Comparison of ENCODE assay signal across 20 cellular contexts in genomic region chr14:87864356-87865230, GRCh38.
A peak's percentile ranks its signal among the peaks of the same experiment; 100 is the strongest.
DNase-seq lines count a peak whose midpoint lies in the region; TF ChIP-seq lines count a peak whose summit lies in the region.
"Had no signal": no experiment of that assay in that cellular context is flagged by ENCODE, and none has a peak within 500 bp of the region (broad histone marks: within the 10 kb centered on the region; RNA-seq: fewer than 3 reads in every experiment).

No MANE protein-coding gene starts in this region.

- no peaks in the 10 kb centered on the region for H3K36me3 ChIP-seq in mesendoderm (ENCODE audit: control insufficient read depth, insufficient read depth, low read length)
- H3K36me3 ChIP-seq in colonic mucosa, result no peaks in the 10 kb centered on the region
- H3K36me3 ChIP-seq in effector memory CD4-positive, alpha-beta T cell (ENCODE audit: control insufficient read depth, insufficient read depth, low read length), result no peaks in the 10 kb centered on the region

- no peak overlapping the region for H3K4me3 Mint-ChIP-seq in endothelial cell (ENCODE audit: unreplicated experiment)
- H3K4me3 Mint-ChIP-seq in activated T-helper 2 cell treated with anti-CD3 and anti-CD28 coated beads, Interferon-gamma antibody, Interleukin-2, Interleukin-4, amounts not matched to agents 10 μg/mL and 5 μg/mL and 100 μg/mL, durations not matched to agents 14 hours and 24 hours and 36 hours (ENCODE audit: low read depth), result no peak overlapping the region
- H3K4me3 Mint-ChIP-seq: H9 had no signal

- no peak overlapping the region for H2BK15ac ChIP-seq in mesendoderm (replicated peaks; ENCODE audit: low read depth)

- H3K27ac ChIP-seq in mesendoderm (ENCODE audit: low read depth, low read length), result no peak overlapping the region
- no peak overlapping the region for H3K27ac ChIP-seq in colonic mucosa
- H3K27ac ChIP-seq in effector memory CD4-positive, alpha-beta T cell (ENCODE audit: insufficient read depth, low read length, poor library complexity, severe bottlenecking), result no peak overlapping the region

- H3K4me1 ChIP-seq in mesendoderm (ENCODE audit: control insufficient read depth, low read depth, low read length) (peaks cover 6% of the 10 kb centered on the region), colonic mucosa (no peaks in the 10 kb centered on the region)
- H3K4me1 ChIP-seq in effector memory CD4-positive, alpha-beta T cell (ENCODE audit: control insufficient read depth, insufficient read depth, low read length, poor library complexity, severe bottlenecking), result no peaks in the 10 kb centered on the region
- H3K4me1 ChIP-seq: Caco-2 had no signal

- WGBS in mesendoderm (ENCODE audit: extremely low coverage, insufficient coverage, low lambda C conversion rate), result no CpG with 5 or more reads among the region's 7 CpGs

- no peak overlapping the region for H3K18ac ChIP-seq in mesendoderm (ENCODE audit: low read length)

- H3K36me3 Mint-ChIP-seq in endothelial cell (ENCODE audit: low read depth, unreplicated experiment), result no peaks in the 10 kb centered on the region
- no peaks in the 10 kb centered on the region for H3K36me3 Mint-ChIP-seq in activated T-helper 2 cell treated with anti-CD3 and anti-CD28 coated beads, Interferon-gamma antibody, Interleukin-2, Interleukin-4, amounts not matched to agents 10 μg/mL and 5 μg/mL and 100 μg/mL, durations not matched to agents 14 hours and 24 hours and 36 hours (ENCODE audit: low read depth)
- H3K36me3 Mint-ChIP-seq: CD4-positive, CD25-positive, alpha-beta regulatory T cell had no signal

- H3K9me3 ChIP-seq in colonic mucosa, result no peaks in the 10 kb centered on the region
- no peaks in the 10 kb centered on the region for H3K9me3 ChIP-seq in effector memory CD4-positive, alpha-beta T cell (ENCODE audit: control insufficient read depth, low read length)
- H3K9me3 ChIP-seq: Caco-2 had no signal

- intact Hi-C loops in activated T-helper 2 cell treated with anti-CD3 and anti-CD28 coated beads, Interferon-gamma antibody, Interleukin-2, Interleukin-4, amounts not matched to agents 10 μg/mL and 5 μg/mL and 100 μg/mL, durations not matched to agents 14 hours and 24 hours and 36 hours (cut with micrococcal nuclease), result no loop called here
- intact Hi-C loops in colonic mucosa (cut with DNase I), result no loop called here

- no peak overlapping the region for H3K4ac ChIP-seq in mesendoderm (ENCODE audit: low read depth, low read length)

- H3K79me2 ChIP-seq in mesendoderm (ENCODE audit: control insufficient read depth, insufficient read depth, low read length), result no peaks in the 10 kb centered on the region

- no peak overlapping the region for H2BK120ac ChIP-seq in mesendoderm (ENCODE audit: low read depth, low read length)

- no peak overlapping the region for H2AK5ac ChIP-seq in mesendoderm (ENCODE audit: low read length)

- peak overlapping the region; percentile 74 for H3K27ac Mint-ChIP-seq in endothelial cell (ENCODE audit: unreplicated experiment)
- no peak overlapping the region for H3K27ac Mint-ChIP-seq in activated T-helper 2 cell treated with anti-CD3 and anti-CD28 coated beads, Interferon-gamma antibody, Interleukin-2, Interleukin-4, amounts not matched to agents 10 μg/mL and 5 μg/mL and 100 μg/mL, durations not matched to agents 14 hours and 24 hours and 36 hours
- H3K27ac Mint-ChIP-seq: H9 had no signal

- no peaks in the 10 kb centered on the region for H3K9me3 Mint-ChIP-seq in endothelial cell (ENCODE audit: unreplicated experiment)
- no peaks in the 10 kb centered on the region for H3K9me3 Mint-ChIP-seq in activated T-helper 2 cell treated with anti-CD3 and anti-CD28 coated beads, Interferon-gamma antibody, Interleukin-2, Interleukin-4, amounts not matched to agents 10 μg/mL and 5 μg/mL and 100 μg/mL, durations not matched to agents 14 hours and 24 hours and 36 hours

- H3K4me2 ChIP-seq in mesendoderm (ENCODE audit: low read length), result no peak overlapping the region

- TF ChIP-seq CTCF in endothelial cell (IDR thresholded peaks at IDR 0.05; ENCODE audit: unreplicated experiment) (no peak), colonic mucosa (IDR thresholded peaks at IDR 0.05) (no peak)

- DNase-seq in NCI-H1417 (lab: John Stamatoyannopoulos, UW) (peak in 2 of 3 experiments; percentile 63 to 87), NCI-H2227 (lab: John Stamatoyannopoulos, UW; ENCODE audit: unreplicated experiment) (peak; percentile 22), endothelial cell (ENCODE audit: low spot score) (no peak), mesendoderm (peak; percentile 11), globus pallidus (ENCODE audit: low spot score) (no peak), colonic mucosa (no peak)
- DNase-seq in activated T-helper 2 cell treated with anti-CD3 and anti-CD28 coated beads, Interferon-gamma antibody, Interleukin-2, Interleukin-4, amounts not matched to agents 10 μg/mL and 5 μg/mL and 100 μg/mL, durations not matched to agents 14 hours and 24 hours and 36 hours (ENCODE audit: low spot score), result no peak
- no peak for DNase-seq in effector memory CD4-positive, alpha-beta T cell
- DNase-seq: Caco-2; CD4-positive, CD25-positive, alpha-beta regulatory T cell; DMS 273 treated with DMSO at 0.1 percent for 48 hours; DMS79 treated with DMSO at 0.1 percent for 48 hours; H9; KBM-7; NCI-H1092; NCI-H146; NCI-H2029; NCI-H2171; NCI-H446 treated with DMSO at 0.1 percent for 48 hours; NCI-H526 treated with DMSO at 0.1 percent for 48 hours had no signal

- no peaks in the 10 kb centered on the region for H3K79me1 ChIP-seq in mesendoderm (ENCODE audit: low read length)

- H3K4me1 Mint-ChIP-seq in endothelial cell (ENCODE audit: unreplicated experiment), result peaks cover 21% of the 10 kb centered on the region
- H3K4me1 Mint-ChIP-seq in activated T-helper 2 cell treated with anti-CD3 and anti-CD28 coated beads, Interferon-gamma antibody, Interleukin-2, Interleukin-4, amounts not matched to agents 10 μg/mL and 5 μg/mL and 100 μg/mL, durations not matched to agents 14 hours and 24 hours and 36 hours (ENCODE audit: low read depth), result peaks cover 3% of the 10 kb centered on the region
- H3K4me1 Mint-ChIP-seq: CD4-positive, CD25-positive, alpha-beta regulatory T cell; H9 had no signal

- no peak overlapping the region for H3K4me3 ChIP-seq in mesendoderm (ENCODE audit: low read length)
- H3K4me3 ChIP-seq in colonic mucosa, result no peak overlapping the region
- H3K4me3 ChIP-seq in effector memory CD4-positive, alpha-beta T cell (ENCODE audit: insufficient read depth, low read depth, low read length, poor library complexity, severe bottlenecking), result no peak overlapping the region

- H4K5ac ChIP-seq in mesendoderm (ENCODE audit: low read length), result no peak overlapping the region

- no peaks in the 10 kb centered on the region for H3K27me3 ChIP-seq in mesendoderm (ENCODE audit: insufficient read depth, low read length, poor library complexity)
- H3K27me3 ChIP-seq in colonic mucosa, result no peaks in the 10 kb centered on the region
- no peaks in the 10 kb centered on the region for H3K27me3 ChIP-seq in effector memory CD4-positive, alpha-beta T cell (replicated peaks; ENCODE audit: control insufficient read depth, insufficient read depth, low read length, poor library complexity, severe bottlenecking)

- H4K8ac ChIP-seq in mesendoderm (ENCODE audit: low read depth, low read length), result no peak overlapping the region

- peak overlapping the region; percentile 43 for H3K56ac ChIP-seq in mesendoderm (ENCODE audit: low read length)

- no peaks in the 10 kb centered on the region for H3K27me3 Mint-ChIP-seq in endothelial cell (ENCODE audit: unreplicated experiment)
- H3K27me3 Mint-ChIP-seq in activated T-helper 2 cell treated with anti-CD3 and anti-CD28 coated beads, Interferon-gamma antibody, Interleukin-2, Interleukin-4, amounts not matched to agents 10 μg/mL and 5 μg/mL and 100 μg/mL, durations not matched to agents 14 hours and 24 hours and 36 hours (ENCODE audit: low read depth), result no peaks in the 10 kb centered on the region

- no peak overlapping the region for H3K9ac ChIP-seq in mesendoderm (ENCODE audit: low read length)
- no peak overlapping the region for H3K9ac ChIP-seq in colonic mucosa (ENCODE audit: low read depth in 2 of 2, low read length in 2 of 2)

- peak overlapping the region; percentile 7 for H2BK5ac ChIP-seq in mesendoderm (ENCODE audit: low read length)

- H3K23ac ChIP-seq in mesendoderm (ENCODE audit: low read length), result no peak overlapping the region

Comparison
In these comparisons a context has a peak if more than half of its experiments do, and no peak if none do; other contexts are left out.
1. DNase-seq: peak in NCI-H1417 (2 of 3), NCI-H2227 (single experiment) and mesendoderm (single experiment); none in endothelial cell (single experiment), globus pallidus (single experiment), activated T-helper 2 cell treated with anti-CD3 and anti-CD28 coated beads, Interferon-gamma antibody, Interleukin-2, Interleukin-4, amounts not matched to agents 10 μg/mL and 5 μg/mL and 100 μg/mL, durations not matched to agents 14 hours and 24 hours and 36 hours (single experiment), colonic mucosa (single experiment) and effector memory CD4-positive, alpha-beta T cell (0 of 3).